23 cellular contexts compared by ENCODE assay signal in the genomic region with DNA sequence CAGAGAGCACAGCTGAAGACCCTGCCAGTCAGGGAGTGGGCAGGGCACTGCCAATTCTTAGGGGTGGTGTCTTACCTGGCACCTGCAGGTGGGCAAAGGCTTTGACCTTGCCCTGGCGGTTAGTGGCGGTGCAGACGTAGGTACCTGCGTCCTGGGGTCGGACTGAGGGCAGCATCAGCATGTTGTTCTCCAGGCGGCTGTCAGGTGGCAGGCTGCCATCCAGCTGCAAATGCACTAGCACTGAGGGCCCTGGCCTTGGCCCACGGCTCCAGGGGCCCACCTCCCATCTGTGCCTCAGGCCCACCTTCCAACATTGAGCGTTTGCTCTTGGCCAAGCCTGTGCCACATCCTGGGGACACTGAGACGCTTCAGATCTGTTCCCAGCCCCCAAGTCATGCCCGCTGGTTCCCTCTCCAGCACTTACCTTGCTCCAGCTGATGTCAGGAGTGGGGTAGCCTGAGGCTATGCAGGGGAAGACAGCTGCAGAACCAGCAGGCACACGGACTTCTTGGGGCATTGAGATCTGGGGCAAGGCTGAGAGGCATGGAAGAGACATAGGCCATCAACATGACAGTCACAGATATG. TPM values are rescaled to one million over a fixed set of nuclear protein-coding genes. Genes with fewer than 3 reads are reported as not detected.
DNase-seq lines count a peak whose midpoint lies in the region; ATAC-seq, FAIRE-seq and TF ChIP-seq lines count a peak whose summit lies in the region.
"Had no signal": no experiment of that assay in that cellular context is flagged by ENCODE, and none has a peak within 500 bp of the region (broad histone marks: within the 10 kb centered on the region; RNA-seq: fewer than 3 reads in every experiment).

No MANE protein-coding gene starts in this region.

- no peaks in the 10 kb centered on the region for H3K4me1 Mint-ChIP-seq in T-cell
- H3K4me1 Mint-ChIP-seq: CD14-positive monocyte had no signal

- H3K4me2 ChIP-seq in mammary epithelial cell (ENCODE audit: insufficient read depth, low read depth, low read length) (no peak overlapping the region), endothelial cell of umbilical vein (ENCODE audit: insufficient read depth, low read length) (no peak overlapping the region)

- in situ Hi-C loops in mammary epithelial cell (cut with MboI; ENCODE audit: low sequenced_read_pairs in 2 of 2): no loop called here

- H3K27ac ChIP-seq in mammary epithelial cell (ENCODE audit: insufficient read depth, low read depth, low read length) (no peak overlapping the region), breast epithelium (no peak overlapping the region), RWPE2 (ENCODE audit: poor library complexity, severe bottlenecking) (no peak overlapping the region), endothelial cell of umbilical vein (ENCODE audit: insufficient read depth, low read depth, low read length) (no peak overlapping the region)
- H3K27ac ChIP-seq: 22Rv1, HL-60 had no signal

- WGBS in mammary epithelial cell (ENCODE audit: low coverage, missing lambda C conversion rate): 77% methylated on average over 11 of the region's 11 CpGs

- no peaks in the 10 kb centered on the region for H3K27me3 Mint-ChIP-seq in T-cell

- H3K9ac ChIP-seq in mammary epithelial cell (ENCODE audit: insufficient read depth, low read length) (no peak overlapping the region), endothelial cell of umbilical vein (replicated peaks; ENCODE audit: extremely low read depth, insufficient read depth, low read length) (no peak overlapping the region)

- TF ChIP-seq POLR2A in breast epithelium (IDR thresholded peaks at IDR 0.05) (no peak), endothelial cell of umbilical vein (IDR thresholded peaks at IDR 0.05; ENCODE audit: low read depth, low read length) (peak; percentile 25)

- no peak for ATAC-seq in RWPE2 (ENCODE audit: low read depth)
- ATAC-seq in T-cell (replicated peaks in 1 of 4): no peak
- ATAC-seq: CD8-positive, alpha-beta T cell had no signal

- H4K20me1 ChIP-seq in mammary epithelial cell (ENCODE audit: insufficient read depth, low read length) (no peaks in the 10 kb centered on the region), endothelial cell of umbilical vein (replicated peaks; ENCODE audit: control insufficient read depth, extremely low read depth, insufficient read depth, low read length) (no peaks in the 10 kb centered on the region)

- H3K36me3 ChIP-seq in mammary epithelial cell (ENCODE audit: insufficient read depth, low read length) (peaks cover 30% of the 10 kb centered on the region), breast epithelium (peaks cover 20% of the 10 kb centered on the region), RWPE2 (ENCODE audit: low read depth) (peaks cover 52% of the 10 kb centered on the region), endothelial cell of umbilical vein (ENCODE audit: control insufficient read depth in 2 of 2, extremely low read depth in 1 of 2, insufficient read depth in 2 of 2, low read length in 2 of 2) (peaks cover 73 to 89% of the 10 kb centered on the region in 2 experiments)

- no peak overlapping the region for H2AFZ ChIP-seq in mammary epithelial cell (ENCODE audit: low read depth, low read length)
- no peak overlapping the region for H2AFZ ChIP-seq in endothelial cell of umbilical vein (ENCODE audit: low read depth, low read length)

- H3K27ac Mint-ChIP-seq in T-cell: no peak overlapping the region
- H3K27ac Mint-ChIP-seq: CD14-positive monocyte; CD8-positive, alpha-beta T cell had no signal

- intact Hi-C loops in mammary epithelial cell (cut with micrococcal nuclease): loop anchor here (10.0 kb wide), 1 partner anchor 49 kb away; the partner anchor contains the start of gene USP48
- intact Hi-C loops in breast epithelium (cut with DNase I; ENCODE audit: low total_unique reads): no loop called here
- intact Hi-C loops in endothelial cell of umbilical vein (cut with micrococcal nuclease): no loop called here

- H3K36me3 Mint-ChIP-seq in T-cell: peaks cover 19% of the 10 kb centered on the region

- H3K79me2 ChIP-seq in mammary epithelial cell (ENCODE audit: insufficient read depth, low read length) (no peaks in the 10 kb centered on the region), endothelial cell of umbilical vein (ENCODE audit: control insufficient read depth, insufficient read depth, low read length) (peaks cover 26% of the 10 kb centered on the region)

- H3K9me3 Mint-ChIP-seq in T-cell: peaks cover 3 to 19% (median 18%) of the 10 kb centered on the region in 3 donors

- no peak overlapping the region for H3K4me3 ChIP-seq in mammary epithelial cell (replicated peaks in 1 of 3; ENCODE audit: insufficient read depth in 1 of 3, low read depth in 2 of 3, low read length in 3 of 3)
- no peak overlapping the region for H3K4me3 ChIP-seq in breast epithelium
- no peak overlapping the region for H3K4me3 ChIP-seq in RWPE2 (ENCODE audit: severe bottlenecking)
- no peak overlapping the region for H3K4me3 ChIP-seq in endothelial cell of umbilical vein (replicated peaks in 1 of 3; ENCODE audit: insufficient read depth in 1 of 3, low read depth in 1 of 3, low read length in 3 of 3)
- H3K4me3 ChIP-seq: HAP-1 had no signal

- no peak overlapping the region for H3K4me3 Mint-ChIP-seq in T-cell
- H3K4me3 Mint-ChIP-seq: CD14-positive monocyte; CD8-positive, alpha-beta T cell had no signal

- H3K27me3 ChIP-seq in mammary epithelial cell (ENCODE audit: insufficient read depth, low read length): no peaks in the 10 kb centered on the region
- H3K27me3 ChIP-seq in breast epithelium: no peaks in the 10 kb centered on the region
- H3K27me3 ChIP-seq in RWPE2 (ENCODE audit: insufficient read depth, poor library complexity, severe bottlenecking): no peaks in the 10 kb centered on the region
- no peaks in the 10 kb centered on the region for H3K27me3 ChIP-seq in endothelial cell of umbilical vein (ENCODE audit: control insufficient read depth in 2 of 2, insufficient read depth in 2 of 2, low read length in 2 of 2)

- POLR2A ChIA-PET in endothelial cell of umbilical vein (lab: Charles Lee) (no interaction called here), T-cell (lab: Charles Lee) (no interaction called here)

- BruUV-seq in mammary epithelial cell (replicated peaks; lab: Mats Ljungman, UMichigan) (TSS peak; percentile 19), endothelial cell of umbilical vein (replicated peaks; lab: Mats Ljungman, UMichigan) (TSS peak; percentile 12)

- H3K4me1 ChIP-seq in mammary epithelial cell (ENCODE audit: insufficient read depth, low read length): no peaks in the 10 kb centered on the region
- no peaks in the 10 kb centered on the region for H3K4me1 ChIP-seq in breast epithelium
- no peaks in the 10 kb centered on the region for H3K4me1 ChIP-seq in RWPE2 (ENCODE audit: insufficient read depth, poor library complexity, severe bottlenecking)
- H3K4me1 ChIP-seq in endothelial cell of umbilical vein (ENCODE audit: control insufficient read depth, extremely low read depth, insufficient read depth, low read length): no peaks in the 10 kb centered on the region
- H3K4me1 ChIP-seq: HAP-1 had no signal

- dilution Hi-C loops in mammary epithelial cell (cut with HindIII; ENCODE audit: low sequenced_read_pairs): no loop called here
- dilution Hi-C loops in endothelial cell of umbilical vein (cut with MboI; ENCODE audit: extremely low pct_ligation_motif_present, low sequenced_read_pairs): no loop called here

- TF ChIP-seq CTCF in mammary epithelial cell (conservative IDR thresholded peaks at IDR 0.05 in 1 of 2, IDR thresholded peaks at IDR 0.05 in 1 of 2; ENCODE audit: extremely low read depth in 1 of 2, insufficient read depth in 1 of 2, low read depth in 1 of 2, low read length in 2 of 2) (no peak), breast epithelium (IDR thresholded peaks at IDR 0.05) (no peak), RWPE2 (IDR thresholded peaks at IDR 0.05; ENCODE audit: poor library complexity, severe bottlenecking) (no peak), endothelial cell of umbilical vein (IDR thresholded peaks at IDR 0.05; ENCODE audit: extremely low read depth in 1 of 2, insufficient read depth in 1 of 2, low read depth in 1 of 2, low read length in 2 of 2) (no peak)

- no peaks in the 10 kb centered on the region for H3K9me1 ChIP-seq in endothelial cell of umbilical vein (replicated peaks; ENCODE audit: control insufficient read depth, extremely low read depth, insufficient read depth, low read length)

- FAIRE-seq in endothelial cell of umbilical vein (lab: Jason Lieb, UNC) (no peak), urothelium cell line (lab: Jason Lieb, UNC) (peak; percentile 58)
- FAIRE-seq: D721Med, G401.6, GM12891 had no signal

- DNase-seq in mammary epithelial cell: no peak
- DNase-seq in breast epithelium (ENCODE audit: low spot score in 2 of 2): no peak
- DNase-seq in RWPE2 (ENCODE audit: low spot score): peak; percentile 8
- DNase-seq in endothelial cell of umbilical vein (ENCODE audit: low read depth, low spot score): no peak
- no peak for DNase-seq in urothelium cell line (ENCODE audit: low spot score)
- no peak for DNase-seq in T-cell
- DNase-seq in NCI-H345 (lab: John Stamatoyannopoulos, UW): no peak
- DNase-seq in SW480 (ENCODE audit: low spot score): no peak
- DNase-seq: CD8-positive, alpha-beta T cell; COR-L47; DMS153; DMS79 treated with DMSO at 0.1 percent for 48 hours; EL; GOT3 had no signal

- CTCF ChIA-PET in mammary epithelial cell (lab: Charles Lee; ENCODE audit: low non-redundant PET) (no interaction called here), endothelial cell of umbilical vein (lab: Charles Lee) (no interaction called here), T-cell (lab: Charles Lee) (no interaction called here)

- no peaks in the 10 kb centered on the region for H3K9me3 ChIP-seq in mammary epithelial cell (replicated peaks; ENCODE audit: insufficient read depth, low read length)
- peaks cover 8 to 14% of the 10 kb centered on the region in 2 donors for H3K9me3 ChIP-seq in breast epithelium
- H3K9me3 ChIP-seq in RWPE2 (ENCODE audit: severe bottlenecking): no peaks in the 10 kb centered on the region
- H3K9me3 ChIP-seq in endothelial cell of umbilical vein (replicated peaks; ENCODE audit: control insufficient read depth, insufficient read depth, low read length): no peaks in the 10 kb centered on the region

RNA-seq across cellular contexts. Expression of gene LDLRAD2, which starts 21.4 kb away (rescaled TPM):
- total RNA-seq in mammary epithelial cell (not detected), breast epithelium (under 1 TPM in 1 of 3 donors, not detected in 2; 0.33 TPM), endothelial cell of umbilical vein (0.42 and 0.44 TPM in 2 replicates), T-cell (under 1 TPM in 2 of 5 donors, not detected in 3; 0.07 to 0.13 TPM)
- polyA plus RNA-seq in mammary epithelial cell (not detected), endothelial cell of umbilical vein (not detected in 2 replicates)
- polyA minus RNA-seq in mammary epithelial cell (not detected), endothelial cell of umbilical vein (not detected in 2 replicates)
- 0.01 and 0.04 TPM in 2 replicates for polyA plus RNA-seq in endothelial cell of umbilical vein (2011; cell fraction: cytosol; rRNA removed)
- polyA plus RNA-seq in endothelial cell of umbilical vein (2011; cell fraction: nucleus; rRNA removed): 0.05 and 0.17 TPM in 2 replicates
- polyA plus RNA-seq in endothelial cell of umbilical vein (2012): 141 and 334 TPM in 2 replicates
- polyA minus RNA-seq in endothelial cell of umbilical vein (2011; cell fraction: cytosol; rRNA and poly(A)+ RNA removed): not detected
- not detected in 2 replicates for polyA minus RNA-seq in endothelial cell of umbilical vein (2011; cell fraction: nucleus; rRNA and poly(A)+ RNA removed)
- total RNA-seq: A673; CD8-positive, alpha-beta T cell had no signal
- polyA plus RNA-seq: BJ, CD14-positive monocyte had no signal

RNA-seq across cellular contexts. Expression of gene USP48, which starts 50.5 kb away (rescaled TPM):
- total RNA-seq in mammary epithelial cell: 10 to 100 TPM; 33.3 to 53.5 TPM
- 14.0 TPM for polyA plus RNA-seq in mammary epithelial cell
- polyA minus RNA-seq in mammary epithelial cell: 25.0 TPM
- total RNA-seq in breast epithelium: 10 to 100 TPM; 56.0 to 86.9 (median 74.7) TPM
- total RNA-seq in endothelial cell of umbilical vein: 146 and 149 TPM in 2 replicates
- polyA plus RNA-seq in endothelial cell of umbilical vein: 18.5 and 27.2 TPM in 2 replicates
- polyA plus RNA-seq in endothelial cell of umbilical vein (2011; cell fraction: cytosol; rRNA removed): 33.6 and 34.2 TPM in 2 replicates
- 135 and 168 TPM in 2 replicates for polyA plus RNA-seq in endothelial cell of umbilical vein (2011; cell fraction: nucleus; rRNA removed)
- polyA plus RNA-seq in endothelial cell of umbilical vein (2012): 73.6 and 92.2 TPM in 2 replicates
- polyA minus RNA-seq in endothelial cell of umbilical vein: 76.2 and 79.0 TPM in 2 replicates
- polyA minus RNA-seq in endothelial cell of umbilical vein (2011; cell fraction: cytosol; rRNA and poly(A)+ RNA removed): 15.6 TPM
- 124 and 167 TPM in 2 replicates for polyA minus RNA-seq in endothelial cell of umbilical vein (2011; cell fraction: nucleus; rRNA and poly(A)+ RNA removed)
- total RNA-seq in T-cell: 10 to 100 TPM; 65.8 to 95.6 (median 77.5) TPM
